Comparison of ENCODE assay signal across 1 cellular context in the genomic region with DNA sequence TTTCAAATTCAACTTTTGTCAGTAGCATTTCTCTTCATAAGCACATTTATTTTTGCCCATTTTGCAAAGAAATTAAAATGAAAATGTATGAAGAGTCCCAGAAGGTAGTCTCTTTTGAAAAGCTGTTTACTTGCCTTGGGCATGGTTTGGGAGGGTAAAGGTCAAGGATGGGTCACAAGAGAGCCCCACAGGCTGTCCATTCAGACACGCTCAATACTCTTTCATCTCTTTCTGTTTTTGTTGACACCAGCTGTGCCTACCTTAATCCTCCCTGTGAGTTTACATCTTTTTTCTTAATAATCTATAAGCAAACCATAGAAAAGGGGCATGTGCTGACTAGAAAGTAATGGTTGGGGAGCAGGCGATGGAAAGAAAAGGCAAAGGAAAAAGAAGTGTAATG.
A peak's percentile ranks its signal among the peaks of the same experiment; 100 is the strongest.
TF ChIP-seq lines count a peak whose summit lies in the region.

No MANE protein-coding gene starts in this region.

TF ChIP-seq in HepG2, 621 proteins besides CTCF, POLR2A, EP300 and RAD21 (continued from another document and continues in another):
- no peak for TF ChIP-seq PITX1 (CRISPR knock-in tag; IDR thresholded peaks at IDR 0.05)
- no peak for TF ChIP-seq ZNF576 (CRISPR knock-in tag; IDR thresholded peaks at IDR 0.05)
- TF ChIP-seq KLF15 (CRISPR knock-in tag; IDR thresholded peaks at IDR 0.05; ENCODE audit: borderline replicate concordance): no peak
- no peak for TF ChIP-seq MEIS1 (CRISPR knock-in tag; IDR thresholded peaks at IDR 0.05; ENCODE audit: borderline replicate concordance)
- no peak for TF ChIP-seq ZNF883 (CRISPR knock-in tag; IDR thresholded peaks at IDR 0.05; ENCODE audit: not compliant biosample characterization)
- TF ChIP-seq NR1H2 (CRISPR knock-in tag; IDR thresholded peaks at IDR 0.05; ENCODE audit: borderline replicate concordance, low read depth): no peak
- no peak for TF ChIP-seq HNRNPLL (IDR thresholded peaks at IDR 0.05; ENCODE audit: low read depth, low read length, poor library complexity, severe bottlenecking)
- peak; percentile 40 for TF ChIP-seq HNF4A (CRISPR knock-in tag; IDR thresholded peaks at IDR 0.05)
- peak; percentile 16; the same call in 1 of the 2 replicates for TF ChIP-seq RXRB (CRISPR knock-in tag; IDR thresholded peaks at IDR 0.05; ENCODE audit: borderline replicate concordance)
- TF ChIP-seq ZFY (CRISPR knock-in tag; IDR thresholded peaks at IDR 0.05): no peak
- TF ChIP-seq NR2F2 (IDR thresholded peaks at IDR 0.05; ENCODE audit: borderline replicate concordance, low read depth): peak; percentile 77
- TF ChIP-seq NR2F6 (IDR thresholded peaks at IDR 0.05): peak; percentile 89
- TF ChIP-seq NR2F6 (CRISPR knock-in tag; IDR thresholded peaks at IDR 0.05): peak; percentile 73; the same call in 1 of the 2 replicates
- TF ChIP-seq ZZZ3 (CRISPR knock-in tag; IDR thresholded peaks at IDR 0.05; ENCODE audit: borderline replicate concordance): no peak
- no peak for TF ChIP-seq PHB2 (IDR thresholded peaks at IDR 0.05; ENCODE audit: partially characterized antibody)
- no peak for TF ChIP-seq MAF1 (CRISPR knock-in tag; IDR thresholded peaks at IDR 0.05; ENCODE audit: borderline replicate concordance)
- TF ChIP-seq ZNF660 (CRISPR knock-in tag; IDR thresholded peaks at IDR 0.05; ENCODE audit: borderline replicate concordance, low read depth): no peak
- no peak for TF ChIP-seq TAF15 (IDR thresholded peaks at IDR 0.05; ENCODE audit: low read depth, low read length, poor library complexity, severe bottlenecking)
- 0 out of 2 replicates have a peak, but pooled peaks have one; percentile 52 for TF ChIP-seq TCF7 (IDR thresholded peaks at IDR 0.05; ENCODE audit: low read depth)
- TF ChIP-seq NFAT5 (CRISPR knock-in tag; IDR thresholded peaks at IDR 0.05): no peak
- TF ChIP-seq YY1 (IDR thresholded peaks at IDR 0.05; ENCODE audit: insufficient read depth, insufficient replicate concordance, low read depth, low read length): no peak
- no peak for TF ChIP-seq MXI1 (IDR thresholded peaks at IDR 0.05; ENCODE audit: borderline replicate concordance, low read depth, low read length)
- no peak for TF ChIP-seq MBNL3 (CRISPR knock-in tag; conservative IDR thresholded peaks at IDR 0.05)
- TF ChIP-seq ZNF512B (CRISPR knock-in tag; IDR thresholded peaks at IDR 0.05; ENCODE audit: borderline replicate concordance): no peak
- TF ChIP-seq, protein P1, sequence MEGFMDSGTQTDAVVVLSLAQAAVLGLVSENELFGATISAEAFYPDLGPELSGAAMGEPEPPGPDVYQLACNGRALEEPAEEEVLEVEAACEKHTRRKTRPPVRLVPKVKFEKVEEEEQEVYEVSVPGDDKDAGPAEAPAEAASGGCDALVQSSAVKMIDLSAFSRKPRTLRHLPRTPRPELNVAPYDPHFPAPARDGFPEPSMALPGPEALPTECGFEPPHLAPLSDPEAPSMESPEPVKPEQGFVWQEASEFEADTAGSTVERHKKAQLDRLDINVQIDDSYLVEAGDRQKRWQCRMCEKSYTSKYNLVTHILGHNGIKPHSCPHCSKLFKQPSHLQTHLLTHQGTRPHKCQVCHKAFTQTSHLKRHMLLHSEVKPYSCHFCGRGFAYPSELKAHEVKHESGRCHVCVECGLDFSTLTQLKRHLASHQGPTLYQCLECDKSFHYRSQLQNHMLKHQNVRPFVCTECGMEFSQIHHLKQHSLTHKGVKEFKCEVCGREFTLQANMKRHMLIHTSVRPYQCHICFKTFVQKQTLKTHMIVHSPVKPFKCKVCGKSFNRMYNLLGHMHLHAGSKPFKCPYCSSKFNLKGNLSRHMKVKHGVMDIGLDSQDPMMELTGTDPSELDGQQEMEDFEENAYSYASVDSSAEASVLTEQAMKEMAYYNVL (CRISPR knock-in tag; IDR thresholded peaks at IDR 0.05; ENCODE audit: borderline replicate concordance): no peak
- TF ChIP-seq ZC3H4 (CRISPR knock-in tag; IDR thresholded peaks at IDR 0.05; ENCODE audit: borderline replicate concordance): no peak
- TF ChIP-seq ZNF484 (CRISPR knock-in tag; IDR thresholded peaks at IDR 0.05; ENCODE audit: borderline replicate concordance, low read depth): no peak
- TF ChIP-seq KIAA2018 (CRISPR knock-in tag; IDR thresholded peaks at IDR 0.05; ENCODE audit: borderline replicate concordance): no peak
- TF ChIP-seq ZNF619 (CRISPR knock-in tag; IDR thresholded peaks at IDR 0.05): no peak
- TF ChIP-seq NCOA5 (CRISPR knock-in tag; IDR thresholded peaks at IDR 0.05): no peak
- no peak for TF ChIP-seq ZBTB2 (CRISPR knock-in tag; IDR thresholded peaks at IDR 0.05; ENCODE audit: low read depth)
- TF ChIP-seq ZSCAN22 (CRISPR knock-in tag; IDR thresholded peaks at IDR 0.05): no peak
- no peak for TF ChIP-seq ARID2 (CRISPR knock-in tag; IDR thresholded peaks at IDR 0.05; ENCODE audit: borderline replicate concordance)
- no peak for TF ChIP-seq ZSCAN25 (CRISPR knock-in tag; IDR thresholded peaks at IDR 0.05)
- no peak for TF ChIP-seq ZNF17 (CRISPR knock-in tag; IDR thresholded peaks at IDR 0.05)
- TF ChIP-seq ZNF598 (CRISPR knock-in tag; IDR thresholded peaks at IDR 0.05; ENCODE audit: borderline replicate concordance): no peak
- TF ChIP-seq, protein P2, sequence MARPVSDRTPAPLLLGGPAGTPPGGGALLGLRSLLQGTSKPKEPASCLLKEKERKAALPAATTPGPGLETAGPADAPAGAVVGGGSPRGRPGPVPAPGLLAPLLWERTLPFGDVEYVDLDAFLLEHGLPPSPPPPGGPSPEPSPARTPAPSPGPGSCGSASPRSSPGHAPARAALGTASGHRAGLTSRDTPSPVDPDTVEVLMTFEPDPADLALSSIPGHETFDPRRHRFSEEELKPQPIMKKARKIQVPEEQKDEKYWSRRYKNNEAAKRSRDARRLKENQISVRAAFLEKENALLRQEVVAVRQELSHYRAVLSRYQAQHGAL (CRISPR knock-in tag; IDR thresholded peaks at IDR 0.05; ENCODE audit: not compliant biosample characterization): no peak
- TF ChIP-seq RBFOX2 (IDR thresholded peaks at IDR 0.05; ENCODE audit: low read depth, low read length): no peak
